10 cellular contexts compared by ENCODE assay signal in the genomic region with DNA sequence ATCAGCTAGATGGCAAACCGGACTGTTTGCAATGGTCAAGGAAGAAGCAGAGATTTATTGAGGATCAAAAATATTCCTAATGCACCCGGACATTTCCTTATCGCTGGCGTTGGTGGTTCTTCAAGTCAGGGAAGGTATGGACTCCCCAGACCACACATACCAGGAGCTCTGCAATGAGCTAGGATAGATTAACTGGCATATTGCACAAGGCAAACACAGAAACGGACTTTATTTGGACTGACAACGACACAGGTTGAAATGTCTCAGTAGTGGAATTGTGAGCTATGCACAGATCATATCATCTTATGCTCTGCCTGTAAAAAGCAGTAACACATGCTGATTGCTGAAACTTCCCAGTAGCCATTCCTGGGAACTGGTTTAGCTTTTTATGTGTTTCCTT. TPM values are rescaled to one million over a fixed set of nuclear protein-coding genes. Genes with fewer than 3 reads are reported as not detected.
DNase-seq lines count a peak whose midpoint lies in the region; ATAC-seq and TF ChIP-seq lines count a peak whose summit lies in the region.
"Had no signal": no experiment of that assay in that cellular context is flagged by ENCODE, and none has a peak within 500 bp of the region (broad histone marks: within the 10 kb centered on the region; RNA-seq: fewer than 3 reads in every experiment).

No MANE protein-coding gene starts in this region.

- no peak for TF ChIP-seq POLR2A in breast epithelium (IDR thresholded peaks at IDR 0.05)

- DNase-seq in LNCaP clone FGC (ENCODE audit: low read depth) (peak; percentile 13), breast epithelium (ENCODE audit: low spot score in 2 of 2) (no peak), medulla oblongata (ENCODE audit: extremely low spot score) (peak; percentile 2), AG08396 (ENCODE audit: low spot score) (no peak), COR-L47 (lab: John Stamatoyannopoulos, UW) (no peak)

- peak overlapping the region in 1 of 5 donors; percentile 0 for H3K9ac ChIP-seq in subcutaneous abdominal adipose tissue (ENCODE audit: low read length in 5 of 5)

- H3K9me3 ChIP-seq in breast epithelium (no peaks in the 10 kb centered on the region), subcutaneous abdominal adipose tissue (ENCODE audit: control insufficient read depth in 5 of 5, low read length in 5 of 5) (no peaks in the 10 kb centered on the region)

- intact Hi-C loops in breast epithelium (cut with DNase I; ENCODE audit: low total_unique reads), result loop anchor here (2.0 to 5.0 kb wide), 2 partner anchors 54 to 1684 kb away; no protein-coding TSS in a partner anchor

- H3K4me3 ChIP-seq in LNCaP clone FGC (ENCODE audit: low read depth, low read length) (no peak overlapping the region), breast epithelium (peak overlapping the region; percentile 47 to 69 (median 51)), subcutaneous abdominal adipose tissue (ENCODE audit: low read depth in 1 of 5, low read length in 5 of 5) (peak overlapping the region in 3 of 5 donors; percentile 66 to 68 (median 67))

- H3K27ac ChIP-seq in breast epithelium (peak overlapping the region in 1 of 2 donors; percentile 21), subcutaneous abdominal adipose tissue (ENCODE audit: low read depth, low read length) (no peak overlapping the region)
- H3K27ac ChIP-seq: epithelial cell of prostate, HL-60 had no signal

- H3K4me1 ChIP-seq in breast epithelium, result no peaks in the 10 kb centered on the region
- peaks cover 0 to 20% (median 14%) of the 10 kb centered on the region in 5 donors for H3K4me1 ChIP-seq in subcutaneous abdominal adipose tissue (ENCODE audit: control insufficient read depth in 5 of 5, insufficient read depth in 5 of 5, low read length in 5 of 5)

- TF ChIP-seq CTCF in LNCaP clone FGC (IDR thresholded peaks at IDR 0.05; ENCODE audit: control insufficient read depth, extremely low read depth, insufficient read depth) (no peak), breast epithelium (IDR thresholded peaks at IDR 0.05) (no peak)

- ATAC-seq in GM18909 (IDR thresholded peaks at IDR 0.05; ENCODE audit: poor library complexity, unreplicated experiment), result no peak
- ATAC-seq: T-cell had no signal

- H3K27me3 ChIP-seq in breast epithelium (peaks cover 0 to 45% of the 10 kb centered on the region in 2 donors), subcutaneous abdominal adipose tissue (ENCODE audit: control insufficient read depth in 5 of 5, insufficient read depth in 4 of 5, low read length in 5 of 5) (peaks cover 0 to 9% (median 4%) of the 10 kb centered on the region in 5 donors)

- H3K36me3 ChIP-seq in breast epithelium, result no peaks in the 10 kb centered on the region
- no peaks in the 10 kb centered on the region for H3K36me3 ChIP-seq in subcutaneous abdominal adipose tissue (ENCODE audit: control insufficient read depth in 5 of 5, insufficient read depth in 5 of 5, low read length in 5 of 5)

RNA-seq across cellular contexts. Expression of gene TSPAN7, which starts 1.7 kb away (rescaled TPM):
- 10 to 100 TPM; 15.5 to 26.9 (median 25.9) TPM for total RNA-seq in breast epithelium

Comparison
In these comparisons a context has a peak if more than half of its experiments do, and no peak if none do; other contexts are left out.
1. DNase-seq: peak in LNCaP clone FGC (single experiment) and medulla oblongata (single experiment); none in breast epithelium (0 of 2), AG08396 (single experiment) and COR-L47 (single experiment).